ENCODE assay signal across 18 cellular contexts in the genomic region with DNA sequence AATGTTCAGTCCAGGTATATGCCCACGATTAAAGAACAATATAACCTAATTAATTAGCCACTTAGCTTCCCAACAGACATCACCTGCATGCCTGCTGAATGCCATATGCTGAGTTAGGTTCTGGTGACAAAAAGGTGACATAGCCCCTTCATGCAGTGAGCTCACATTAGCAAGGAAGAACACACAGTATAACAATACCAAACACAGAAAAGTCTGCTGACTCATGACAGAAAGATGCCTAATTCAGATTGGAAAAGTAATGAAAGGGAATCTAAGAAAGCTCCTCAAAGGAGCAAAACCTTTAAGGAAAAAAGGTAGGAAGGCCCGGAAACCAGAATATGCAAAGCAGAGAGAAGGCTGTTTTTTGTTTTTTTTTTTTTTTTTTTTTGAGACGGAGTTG.
"Had no signal": no experiment of that assay in that cellular context is flagged by ENCODE, and none has a peak within 500 bp of the region (broad histone marks: within the 10 kb centered on the region; RNA-seq: fewer than 3 reads in every experiment).

No MANE protein-coding gene starts in this region.

- H3K4me3 ChIP-seq: skin epidermis had no signal

- H3K27ac Mint-ChIP-seq: activated CD4-positive, alpha-beta T cell treated with anti-CD3 and anti-CD28 coated beads, Interleukin-2, amount 10 ng/mL, durations not matched to agents 7 days and 5 days; activated naive CD8-positive, alpha-beta T cell treated with anti-CD3 and anti-CD28 coated beads, Interleukin-2, amount 50 U/mL, for 24 hours; effector memory CD8-positive, alpha-beta T cell; nephron had no signal

- DNase-seq: activated CD4-positive, alpha-beta T cell treated with anti-CD3 and anti-CD28 coated beads, Interleukin-2, amount 10 ng/mL, durations not matched to agents 7 days and 5 days; activated naive CD4-positive, alpha-beta T cell treated with Interleukin-2 at 50 U/mL for 16 hours; activated naive CD8-positive, alpha-beta T cell treated with anti-CD3 and anti-CD28 coated beads, Interleukin-2, amount 50 U/mL, for 24 hours; activated T-cell treated with anti-CD3 and anti-CD28 coated beads for 4 hours; aorta; dermis blood vessel endothelial cell; effector memory CD8-positive, alpha-beta T cell; foreskin melanocyte; kidney glomerular epithelial cell; nucleus accumbens; right cardiac atrium; stimulated activated CD4-positive, alpha-beta T cell treated with anti-CD3 and anti-CD28 coated beads, Interleukin-4, amount 100 ng/mL, for 24 hours; stimulated activated naive CD4-positive, alpha-beta T cell; trophoblast cell had no signal

- H3K27ac ChIP-seq: epithelial cell of prostate, skin epidermis had no signal

- H3K9me3 Mint-ChIP-seq: activated CD4-positive, alpha-beta T cell treated with anti-CD3 and anti-CD28 coated beads, Interleukin-2, amount 10 ng/mL, durations not matched to agents 7 days and 5 days; activated naive CD8-positive, alpha-beta T cell treated with anti-CD3 and anti-CD28 coated beads, Interleukin-2, amount 50 U/mL, for 24 hours; effector memory CD8-positive, alpha-beta T cell; nephron had no signal

- H3K27me3 Mint-ChIP-seq: activated CD4-positive, alpha-beta T cell treated with anti-CD3 and anti-CD28 coated beads, Interleukin-2, amount 10 ng/mL, durations not matched to agents 7 days and 5 days; effector memory CD8-positive, alpha-beta T cell had no signal

- ATAC-seq: activated naive CD8-positive, alpha-beta T cell treated with anti-CD3 and anti-CD28 coated beads, Interleukin-2, amount 50 U/mL, for 24 hours; effector memory CD8-positive, alpha-beta T cell; right cardiac atrium had no signal

- FAIRE-seq: bronchial epithelial cell had no signal

- H3K4me3 Mint-ChIP-seq: activated CD4-positive, alpha-beta T cell treated with anti-CD3 and anti-CD28 coated beads, Interleukin-2, amount 10 ng/mL, durations not matched to agents 7 days and 5 days; activated naive CD8-positive, alpha-beta T cell treated with anti-CD3 and anti-CD28 coated beads, Interleukin-2, amount 50 U/mL, for 24 hours; effector memory CD8-positive, alpha-beta T cell; nephron had no signal
